8 cellular contexts compared by ENCODE assay signal in the genomic region with DNA sequence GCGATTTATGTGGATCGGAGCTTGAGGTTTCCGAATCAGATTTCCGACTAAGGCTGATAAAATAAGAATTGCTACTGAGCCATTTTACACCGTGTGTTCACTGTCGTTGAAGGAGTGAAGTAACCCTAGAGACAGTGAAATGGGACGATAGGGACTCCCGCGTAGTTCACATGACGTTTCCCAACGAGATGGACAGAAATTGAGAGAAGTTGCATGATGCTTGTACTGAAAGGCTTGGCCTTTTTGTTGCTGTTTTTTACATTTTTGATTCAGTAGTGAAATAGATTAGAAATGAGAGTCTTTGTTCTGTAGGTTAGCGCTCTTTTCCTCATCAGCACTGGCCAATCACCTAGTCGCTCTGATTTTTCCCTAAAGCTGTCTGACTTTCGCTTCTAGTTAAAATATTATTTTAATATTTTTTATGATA. TPM values are rescaled to one million over a fixed set of nuclear protein-coding genes. Genes with fewer than 3 reads are reported as not detected.
DNase-seq lines count a peak whose midpoint lies in the region; ATAC-seq, FAIRE-seq and TF ChIP-seq lines count a peak whose summit lies in the region.

No MANE protein-coding gene starts in this region.

- H3K27ac ChIP-seq in WERI-Rb-1, result peak overlapping the region; percentile 96
- peak overlapping the region; percentile 88 for H3K27ac ChIP-seq in right cardiac atrium (ENCODE audit: low read length)
- peak overlapping the region; percentile 97 for H3K27ac ChIP-seq in smooth muscle cell (ENCODE audit: low read depth)

- H3K4me1 ChIP-seq in right cardiac atrium (ENCODE audit: control insufficient read depth, insufficient read depth, low read length), result peaks cover 8% of the 10 kb centered on the region
- H3K4me1 ChIP-seq in smooth muscle cell (ENCODE audit: low read depth), result peaks cover 24% of the 10 kb centered on the region

- FAIRE-seq in urothelium cell line (lab: Jason Lieb, UNC), result no peak

- peak overlapping the region; percentile 98 for H3K9ac ChIP-seq in smooth muscle cell (ENCODE audit: low read depth)

- peak overlapping the region; percentile 90 for H3K4me3 ChIP-seq in WERI-Rb-1 (ENCODE audit: low read depth, low read length)
- peak overlapping the region; percentile 68 for H3K4me3 ChIP-seq in right cardiac atrium (ENCODE audit: low read length)
- H3K4me3 ChIP-seq in smooth muscle cell, result peak overlapping the region; percentile 90

- H3K27me3 ChIP-seq in WERI-Rb-1 (ENCODE audit: insufficient read depth, low read depth, severe bottlenecking) (no peaks in the 10 kb centered on the region), right cardiac atrium (ENCODE audit: control insufficient read depth, insufficient read depth) (no peaks in the 10 kb centered on the region), smooth muscle cell (ENCODE audit: low read depth) (no peaks in the 10 kb centered on the region)

- peak overlapping the region; percentile 93 for H3K4me2 ChIP-seq in smooth muscle cell

- H3F3A ChIP-seq in smooth muscle cell (ENCODE audit: low read depth), result no peaks in the 10 kb centered on the region

- DNase-seq in DMS79 treated with DMSO at 0.1 percent for 48 hours (lab: John Stamatoyannopoulos, UW) (peak; percentile 56), DMS79 (lab: John Stamatoyannopoulos, UW) (no peak), WERI-Rb-1 (no peak), right cardiac atrium (no peak), smooth muscle cell (lab: John Stamatoyannopoulos, UW; ENCODE audit: unreplicated experiment) (no peak), urothelium cell line (ENCODE audit: low spot score) (no peak), NCI-H146 (lab: John Stamatoyannopoulos, UW) (no peak)

- TF ChIP-seq CTCF in WERI-Rb-1 (IDR thresholded peaks at IDR 0.05; ENCODE audit: low read depth, low read length) (no peak), smooth muscle cell (IDR thresholded peaks at IDR 0.05; ENCODE audit: borderline replicate concordance, insufficient read depth, poor library complexity, severe bottlenecking) (no peak)

- no peaks in the 10 kb centered on the region for H3K9me3 ChIP-seq in WERI-Rb-1 (ENCODE audit: severe bottlenecking)
- no peaks in the 10 kb centered on the region for H3K9me3 ChIP-seq in right cardiac atrium (ENCODE audit: control insufficient read depth, low read length)
- H3K9me3 ChIP-seq in smooth muscle cell (replicated peaks; ENCODE audit: low read depth), result no peaks in the 10 kb centered on the region

- H3K79me2 ChIP-seq in smooth muscle cell (ENCODE audit: low read depth), result peaks cover 62% of the 10 kb centered on the region

- no peaks in the 10 kb centered on the region for H4K20me1 ChIP-seq in smooth muscle cell (ENCODE audit: low read depth)

- H2AFZ ChIP-seq in smooth muscle cell (ENCODE audit: low read depth), result no peak overlapping the region

- no peak for ATAC-seq in right cardiac atrium
- no peak for ATAC-seq in GM18909 (IDR thresholded peaks at IDR 0.05; ENCODE audit: poor library complexity, unreplicated experiment)

- WGBS in right cardiac atrium, result under 1% methylated on average over 14 of the region's 14 CpGs
- WGBS in smooth muscle cell (ENCODE audit: low lambda C conversion rate), result under 1% methylated on average over 14 of the region's 14 CpGs

- intact Hi-C loops in right cardiac atrium (cut with DNase I), result no loop called here

- H3K36me3 ChIP-seq in WERI-Rb-1, result peaks cover 53% of the 10 kb centered on the region
- no peaks in the 10 kb centered on the region for H3K36me3 ChIP-seq in smooth muscle cell (ENCODE audit: low read depth)

RNA-seq across cellular contexts. Expression of a gene that starts 1.3 kb away (rescaled TPM):
- 10 to 100 TPM; 65.4 to 70.0 (median 69.0) TPM for total RNA-seq in right cardiac atrium
- 48.6 TPM for polyA plus RNA-seq in right cardiac atrium
- 80.4 and 90.6 TPM in 2 replicates for total RNA-seq in smooth muscle cell
- 85.0 and 86.5 TPM in 2 replicates for polyA plus RNA-seq in smooth muscle cell

RNA-seq across cellular contexts. Expression of a gene that starts 57.8 kb away (rescaled TPM):
- total RNA-seq in right cardiac atrium (10 to 100 TPM in 1 of 4 donors, 1 to 10 TPM in 3; 8.0 to 11.1 (median 8.6) TPM), smooth muscle cell (9.2 and 9.4 TPM in 2 replicates)
- polyA plus RNA-seq in right cardiac atrium (6.2 TPM), smooth muscle cell (4.4 and 7.5 TPM in 2 replicates)
